Comparison of ENCODE assay signal across 9 cellular contexts in genomic region chr16:60558936-60559335, GRCh38.
"Had no signal": no experiment of that assay in that cellular context is flagged by ENCODE, and none has a peak within 500 bp of the region (broad histone marks: within the 10 kb centered on the region; RNA-seq: fewer than 3 reads in every experiment).

No MANE protein-coding gene starts in this region.

- H3K36me3 ChIP-seq: HAP-1 had no signal

- H3K4me1 ChIP-seq: HAP-1 had no signal

- H3K4me1 Mint-ChIP-seq: GM23338 had no signal

- DNase-seq: GM23248, GOT3, H7, H9, HCEC 1CT, HFFc6 had no signal

- H3K9me3 Mint-ChIP-seq: GM23338, H9 had no signal

- H3K9ac ChIP-seq: GM23248 had no signal

- H3K4me2 ChIP-seq: GM23338 had no signal

- H3K27ac Mint-ChIP-seq: GM23338, HFFc6 had no signal

- H3K4me3 ChIP-seq: GM23248, GM23338, HAP-1 had no signal

- H2AFZ ChIP-seq: GM23248, GM23338 had no signal

- H3K4me3 Mint-ChIP-seq: GM23338, H9, HFFc6 had no signal

- H3K27ac ChIP-seq: GM23248 had no signal

- H3K9me3 ChIP-seq: HAP-1 had no signal

- ATAC-seq: GM23338, HCT116 had no signal
